2 cellular contexts compared by ENCODE assay signal in the genomic region with DNA sequence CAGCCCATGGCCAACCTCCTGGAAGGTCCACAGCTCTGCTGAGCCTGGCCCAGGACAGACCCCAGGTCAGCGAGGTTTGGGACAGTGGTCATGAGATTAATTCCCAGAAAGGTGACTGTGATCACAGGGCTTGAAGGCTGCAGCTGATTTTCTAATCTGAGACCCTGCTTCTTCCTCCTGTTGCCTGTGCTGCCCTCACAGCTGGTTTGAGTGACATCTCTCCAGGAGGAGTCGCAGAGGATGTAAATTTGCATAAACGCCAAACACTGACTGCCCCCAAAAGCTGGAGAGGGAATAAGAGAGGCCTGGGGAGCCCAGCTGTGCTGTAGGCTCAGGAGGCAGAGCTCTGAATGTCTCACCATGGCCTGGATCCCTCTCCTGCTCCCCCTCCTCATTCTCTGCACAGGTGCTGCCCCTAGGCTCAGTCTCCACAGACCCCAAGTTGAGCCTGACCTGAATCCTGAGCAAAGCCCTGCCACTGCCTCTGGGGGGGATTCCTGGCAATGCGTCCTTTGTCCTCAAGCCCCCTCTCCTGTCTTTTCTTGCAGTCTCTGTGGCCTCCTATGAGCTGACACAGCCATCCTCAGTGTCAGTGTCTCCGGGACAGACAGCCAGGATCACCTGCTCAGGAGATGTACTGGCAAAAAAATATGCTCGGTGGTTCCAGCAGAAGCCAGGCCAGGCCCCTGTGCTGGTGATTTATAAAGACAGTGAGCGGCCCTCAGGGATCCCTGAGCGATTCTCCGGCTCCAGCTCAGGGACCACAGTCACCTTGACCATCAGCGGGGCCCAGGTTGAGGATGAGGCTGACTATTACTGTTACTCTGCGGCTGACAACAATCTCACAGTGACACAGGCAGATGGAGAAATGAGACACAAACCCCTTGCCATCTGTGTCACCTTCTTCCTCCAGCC.
TF ChIP-seq lines count a peak whose summit lies in the region.

No MANE protein-coding gene starts in this region.

TF ChIP-seq in GM23338, 12 proteins besides CTCF, POLR2A, EP300 and RAD21:
- TF ChIP-seq, protein P1, sequence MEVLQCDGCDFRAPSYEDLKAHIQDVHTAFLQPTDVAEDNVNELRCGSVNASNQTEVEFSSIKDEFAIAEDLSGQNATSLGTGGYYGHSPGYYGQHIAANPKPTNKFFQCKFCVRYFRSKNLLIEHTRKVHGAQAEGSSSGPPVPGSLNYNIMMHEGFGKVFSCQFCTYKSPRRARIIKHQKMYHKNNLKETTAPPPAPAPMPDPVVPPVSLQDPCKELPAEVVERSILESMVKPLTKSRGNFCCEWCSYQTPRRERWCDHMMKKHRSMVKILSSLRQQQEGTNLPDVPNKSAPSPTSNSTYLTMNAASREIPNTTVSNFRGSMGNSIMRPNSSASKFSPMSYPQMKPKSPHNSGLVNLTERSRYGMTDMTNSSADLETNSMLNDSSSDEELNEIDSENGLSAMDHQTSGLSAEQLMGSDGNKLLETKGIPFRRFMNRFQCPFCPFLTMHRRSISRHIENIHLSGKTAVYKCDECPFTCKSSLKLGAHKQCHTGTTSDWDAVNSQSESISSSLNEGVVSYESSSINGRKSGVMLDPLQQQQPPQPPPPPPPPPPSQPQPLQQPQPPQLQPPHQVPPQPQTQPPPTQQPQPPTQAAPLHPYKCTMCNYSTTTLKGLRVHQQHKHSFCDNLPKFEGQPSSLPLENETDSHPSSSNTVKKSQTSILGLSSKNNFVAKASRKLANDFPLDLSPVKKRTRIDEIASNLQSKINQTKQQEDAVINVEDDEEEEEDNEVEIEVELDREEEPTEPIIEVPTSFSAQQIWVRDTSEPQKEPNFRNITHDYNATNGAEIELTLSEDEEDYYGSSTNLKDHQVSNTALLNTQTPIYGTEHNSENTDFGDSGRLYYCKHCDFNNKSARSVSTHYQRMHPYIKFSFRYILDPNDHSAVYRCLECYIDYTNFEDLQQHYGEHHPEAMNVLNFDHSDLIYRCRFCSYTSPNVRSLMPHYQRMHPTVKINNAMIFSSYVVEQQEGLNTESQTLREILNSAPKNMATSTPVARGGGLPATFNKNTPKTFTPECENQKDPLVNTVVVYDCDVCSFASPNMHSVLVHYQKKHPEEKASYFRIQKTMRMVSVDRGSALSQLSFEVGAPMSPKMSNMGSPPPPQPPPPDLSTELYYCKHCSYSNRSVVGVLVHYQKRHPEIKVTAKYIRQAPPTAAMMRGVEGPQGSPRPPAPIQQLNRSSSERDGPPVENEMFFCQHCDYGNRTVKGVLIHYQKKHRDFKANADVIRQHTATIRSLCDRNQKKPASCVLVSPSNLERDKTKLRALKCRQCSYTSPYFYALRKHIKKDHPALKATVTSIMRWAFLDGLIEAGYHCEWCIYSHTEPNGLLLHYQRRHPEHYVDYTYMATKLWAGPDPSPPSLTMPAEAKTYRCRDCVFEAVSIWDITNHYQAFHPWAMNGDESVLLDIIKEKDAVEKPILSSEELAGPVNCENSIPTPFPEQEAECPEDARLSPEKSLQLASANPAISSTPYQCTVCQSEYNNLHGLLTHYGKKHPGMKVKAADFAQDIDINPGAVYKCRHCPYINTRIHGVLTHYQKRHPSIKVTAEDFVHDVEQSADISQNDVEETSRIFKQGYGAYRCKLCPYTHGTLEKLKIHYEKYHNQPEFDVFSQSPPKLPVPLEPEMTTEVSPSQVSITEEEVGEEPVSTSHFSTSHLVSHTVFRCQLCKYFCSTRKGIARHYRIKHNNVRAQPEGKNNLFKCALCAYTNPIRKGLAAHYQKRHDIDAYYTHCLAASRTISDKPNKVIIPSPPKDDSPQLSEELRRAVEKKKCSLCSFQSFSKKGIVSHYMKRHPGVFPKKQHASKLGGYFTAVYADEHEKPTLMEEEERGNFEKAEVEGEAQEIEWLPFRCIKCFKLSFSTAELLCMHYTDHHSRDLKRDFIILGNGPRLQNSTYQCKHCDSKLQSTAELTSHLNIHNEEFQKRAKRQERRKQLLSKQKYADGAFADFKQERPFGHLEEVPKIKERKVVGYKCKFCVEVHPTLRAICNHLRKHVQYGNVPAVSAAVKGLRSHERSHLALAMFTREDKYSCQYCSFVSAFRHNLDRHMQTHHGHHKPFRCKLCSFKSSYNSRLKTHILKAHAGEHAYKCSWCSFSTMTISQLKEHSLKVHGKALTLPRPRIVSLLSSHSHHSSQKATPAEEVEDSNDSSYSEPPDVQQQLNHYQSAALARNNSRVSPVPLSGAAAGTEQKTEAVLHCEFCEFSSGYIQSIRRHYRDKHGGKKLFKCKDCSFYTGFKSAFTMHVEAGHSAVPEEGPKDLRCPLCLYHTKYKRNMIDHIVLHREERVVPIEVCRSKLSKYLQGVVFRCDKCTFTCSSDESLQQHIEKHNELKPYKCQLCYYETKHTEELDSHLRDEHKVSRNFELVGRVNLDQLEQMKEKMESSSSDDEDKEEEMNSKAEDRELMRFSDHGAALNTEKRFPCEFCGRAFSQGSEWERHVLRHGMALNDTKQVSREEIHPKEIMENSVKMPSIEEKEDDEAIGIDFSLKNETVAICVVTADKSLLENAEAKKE (CRISPR knock-in tag; IDR thresholded peaks at IDR 0.05): no peak
- TF ChIP-seq EZH2 (IDR thresholded peaks at IDR 0.05; ENCODE audit: low read depth, unreplicated experiment): no peak
- no peak for TF ChIP-seq JUNB (IDR thresholded peaks at IDR 0.05; ENCODE audit: unreplicated experiment)
- TF ChIP-seq ZNF114 (CRISPR knock-in tag; IDR thresholded peaks at IDR 0.05): no peak
- TF ChIP-seq, protein P2, sequence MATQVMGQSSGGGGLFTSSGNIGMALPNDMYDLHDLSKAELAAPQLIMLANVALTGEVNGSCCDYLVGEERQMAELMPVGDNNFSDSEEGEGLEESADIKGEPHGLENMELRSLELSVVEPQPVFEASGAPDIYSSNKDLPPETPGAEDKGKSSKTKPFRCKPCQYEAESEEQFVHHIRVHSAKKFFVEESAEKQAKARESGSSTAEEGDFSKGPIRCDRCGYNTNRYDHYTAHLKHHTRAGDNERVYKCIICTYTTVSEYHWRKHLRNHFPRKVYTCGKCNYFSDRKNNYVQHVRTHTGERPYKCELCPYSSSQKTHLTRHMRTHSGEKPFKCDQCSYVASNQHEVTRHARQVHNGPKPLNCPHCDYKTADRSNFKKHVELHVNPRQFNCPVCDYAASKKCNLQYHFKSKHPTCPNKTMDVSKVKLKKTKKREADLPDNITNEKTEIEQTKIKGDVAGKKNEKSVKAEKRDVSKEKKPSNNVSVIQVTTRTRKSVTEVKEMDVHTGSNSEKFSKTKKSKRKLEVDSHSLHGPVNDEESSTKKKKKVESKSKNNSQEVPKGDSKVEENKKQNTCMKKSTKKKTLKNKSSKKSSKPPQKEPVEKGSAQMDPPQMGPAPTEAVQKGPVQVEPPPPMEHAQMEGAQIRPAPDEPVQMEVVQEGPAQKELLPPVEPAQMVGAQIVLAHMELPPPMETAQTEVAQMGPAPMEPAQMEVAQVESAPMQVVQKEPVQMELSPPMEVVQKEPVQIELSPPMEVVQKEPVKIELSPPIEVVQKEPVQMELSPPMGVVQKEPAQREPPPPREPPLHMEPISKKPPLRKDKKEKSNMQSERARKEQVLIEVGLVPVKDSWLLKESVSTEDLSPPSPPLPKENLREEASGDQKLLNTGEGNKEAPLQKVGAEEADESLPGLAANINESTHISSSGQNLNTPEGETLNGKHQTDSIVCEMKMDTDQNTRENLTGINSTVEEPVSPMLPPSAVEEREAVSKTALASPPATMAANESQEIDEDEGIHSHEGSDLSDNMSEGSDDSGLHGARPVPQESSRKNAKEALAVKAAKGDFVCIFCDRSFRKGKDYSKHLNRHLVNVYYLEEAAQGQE (IDR thresholded peaks at IDR 0.05; ENCODE audit: unreplicated experiment): no peak

TF ChIP-seq in GM12878, 131 proteins besides CTCF, POLR2A, EP300 and RAD21:
- TF ChIP-seq, protein P3, sequence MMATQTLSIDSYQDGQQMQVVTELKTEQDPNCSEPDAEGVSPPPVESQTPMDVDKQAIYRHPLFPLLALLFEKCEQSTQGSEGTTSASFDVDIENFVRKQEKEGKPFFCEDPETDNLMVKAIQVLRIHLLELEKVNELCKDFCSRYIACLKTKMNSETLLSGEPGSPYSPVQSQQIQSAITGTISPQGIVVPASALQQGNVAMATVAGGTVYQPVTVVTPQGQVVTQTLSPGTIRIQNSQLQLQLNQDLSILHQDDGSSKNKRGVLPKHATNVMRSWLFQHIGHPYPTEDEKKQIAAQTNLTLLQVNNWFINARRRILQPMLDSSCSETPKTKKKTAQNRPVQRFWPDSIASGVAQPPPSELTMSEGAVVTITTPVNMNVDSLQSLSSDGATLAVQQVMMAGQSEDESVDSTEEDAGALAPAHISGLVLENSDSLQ (IDR thresholded peaks at IDR 0.05): peak; percentile 64; the same call in 1 of the 2 replicates
- no peak for TF ChIP-seq YY1 (IDR thresholded peaks at IDR 0.05; ENCODE audit: low read depth, low read length)
- TF ChIP-seq, protein P4, sequence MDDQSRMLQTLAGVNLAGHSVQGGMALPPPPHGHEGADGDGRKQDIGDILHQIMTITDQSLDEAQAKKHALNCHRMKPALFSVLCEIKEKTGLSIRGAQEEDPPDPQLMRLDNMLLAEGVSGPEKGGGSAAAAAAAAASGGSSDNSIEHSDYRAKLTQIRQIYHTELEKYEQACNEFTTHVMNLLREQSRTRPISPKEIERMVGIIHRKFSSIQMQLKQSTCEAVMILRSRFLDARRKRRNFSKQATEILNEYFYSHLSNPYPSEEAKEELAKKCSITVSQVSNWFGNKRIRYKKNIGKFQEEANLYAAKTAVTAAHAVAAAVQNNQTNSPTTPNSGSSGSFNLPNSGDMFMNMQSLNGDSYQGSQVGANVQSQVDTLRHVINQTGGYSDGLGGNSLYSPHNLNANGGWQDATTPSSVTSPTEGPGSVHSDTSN (IDR thresholded peaks at IDR 0.05; ENCODE audit: insufficient replicate concordance, low read depth, low read length): peak; percentile 63
